7 cellular contexts compared by ENCODE assay signal in the genomic region with DNA sequence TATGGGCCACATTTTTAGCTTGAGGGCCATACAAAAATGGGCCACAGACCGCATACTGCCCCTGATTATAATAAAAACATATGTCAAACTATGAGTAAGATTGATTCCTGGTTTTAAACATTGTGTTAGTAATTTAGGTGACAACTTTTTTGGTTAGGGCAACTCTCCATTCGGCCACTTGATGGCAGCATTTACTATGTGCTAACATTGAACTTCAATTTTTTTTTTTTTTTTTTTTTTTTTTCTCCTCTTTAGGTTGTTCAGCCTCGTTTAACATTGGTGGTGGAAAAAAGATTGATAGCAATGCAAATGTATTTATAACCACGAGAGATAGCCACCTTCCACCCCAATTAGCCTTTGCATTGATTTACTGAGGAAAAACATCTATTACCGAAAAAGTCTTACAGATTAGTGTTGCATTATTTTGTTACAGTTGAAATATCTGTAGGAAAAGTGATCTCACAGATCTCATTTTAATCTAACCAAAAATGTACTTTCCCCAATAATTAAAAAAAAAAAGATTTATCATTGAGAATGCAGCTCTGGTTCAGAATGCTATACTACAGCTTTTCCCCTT.
A peak's percentile ranks its signal among the peaks of the same experiment; 100 is the strongest.
DNase-seq lines count a peak whose midpoint lies in the region; ATAC-seq, FAIRE-seq and TF ChIP-seq lines count a peak whose summit lies in the region.

No MANE protein-coding gene starts in this region.

- H3K27ac Mint-ChIP-seq in activated T-cell treated with anti-CD3 and anti-CD28 coated beads, Interleukin-2, amount 50 U/mL, for 24 hours = no peak overlapping the region

- peak; percentile 95 for FAIRE-seq in G401.6 (lab: Jason Lieb, UNC)

- H3K9me3 Mint-ChIP-seq in activated T-cell treated with anti-CD3 and anti-CD28 coated beads, Interleukin-2, amount 50 U/mL, for 24 hours = peaks cover 2% of the 10 kb centered on the region

- 13% methylated on average over 5 of the region's 5 CpGs for WGBS in prostate gland

- no peaks in the 10 kb centered on the region for H3K27me3 Mint-ChIP-seq in activated T-cell treated with anti-CD3 and anti-CD28 coated beads, Interleukin-2, amount 50 U/mL, for 24 hours

- no peaks in the 10 kb centered on the region for H3K9me3 ChIP-seq in prostate gland

- H3K36me3 Mint-ChIP-seq in activated T-cell treated with anti-CD3 and anti-CD28 coated beads, Interleukin-2, amount 50 U/mL, for 24 hours (ENCODE audit: low read depth) = no peaks in the 10 kb centered on the region

- peak; percentile 15 to 72 (median 68) for TF ChIP-seq CTCF in prostate gland (IDR thresholded peaks at IDR 0.05)

- TF ChIP-seq POLR2A in prostate gland (IDR thresholded peaks at IDR 0.05) = no peak

- H3K27ac ChIP-seq in prostate gland = no peak overlapping the region

- DNase-seq in NCI-H82 (lab: John Stamatoyannopoulos, UW) (peak; percentile 65), germinal center (ENCODE audit: low spot score) (peak; percentile 25), prostate gland (ENCODE audit: low spot score) (peak; percentile 25)
- peak; percentile 32 for DNase-seq in activated T-cell treated with anti-CD3 and anti-CD28 coated beads, Interleukin-2, amount 50 U/mL, for 24 hours

- ATAC-seq in HG03354 (IDR thresholded peaks at IDR 0.05; ENCODE audit: poor library complexity, severe bottlenecking, unreplicated experiment) (peak; percentile 72), HG02642 (IDR thresholded peaks at IDR 0.05; ENCODE audit: poor library complexity, unreplicated experiment) (no peak)

- H3K4me3 Mint-ChIP-seq in activated T-cell treated with anti-CD3 and anti-CD28 coated beads, Interleukin-2, amount 50 U/mL, for 24 hours = no peak overlapping the region

- no peaks in the 10 kb centered on the region for H3K36me3 ChIP-seq in prostate gland

- no peaks in the 10 kb centered on the region for H3K27me3 ChIP-seq in prostate gland (replicated peaks; ENCODE audit: insufficient read depth)

- intact Hi-C loops in prostate gland (cut with DNase I) = no loop called here

- H3K4me1 ChIP-seq in prostate gland (replicated peaks) = no peaks in the 10 kb centered on the region

- no peak overlapping the region for H3K4me3 ChIP-seq in prostate gland

- H3K4me1 Mint-ChIP-seq in activated T-cell treated with anti-CD3 and anti-CD28 coated beads, Interleukin-2, amount 50 U/mL, for 24 hours (ENCODE audit: low read depth) = no peaks in the 10 kb centered on the region
